Comparison of ENCODE assay signal across 29 cellular contexts in genomic region chr16:88606146-88606757, GRCh38. TPM values are rescaled to one million over a fixed set of nuclear protein-coding genes. Genes with fewer than 3 reads are reported as not detected.
"Had no signal": no experiment of that assay in that cellular context is flagged by ENCODE, and none has a peak within 500 bp of the region (broad histone marks: within the 10 kb centered on the region; RNA-seq: fewer than 3 reads in every experiment).

No MANE protein-coding gene starts in this region.

- H3K27me3 Mint-ChIP-seq: activated CD4-positive, alpha-beta T cell treated with anti-CD3 and anti-CD28 coated beads, Interleukin-2, amount 10 ng/mL, durations not matched to agents 7 days and 5 days; activated CD8-positive, alpha-beta memory T cell treated with anti-CD3 and anti-CD28 coated beads, Interleukin-2, amount 10 ng/mL, durations not matched to agents 7 days and 5 days; activated CD8-positive, alpha-beta T cell treated with anti-CD3 and anti-CD28 coated beads for 36 hours; activated naive CD8-positive, alpha-beta T cell treated with anti-CD3 and anti-CD28 coated beads, Interleukin-2, amount 50 U/mL, for 24 hours; dendritic cell treated with granulocyte-macrophage colony-stimulating factor and Interleukin-4, amounts not matched to agents 40 ng/mL and 50 ng/mL, for 4 days; naive thymus-derived CD4-positive, alpha-beta T cell; T-cell had no signal

- H3K9me3 ChIP-seq: left ventricle myocardium inferior, ovary, psoas muscle, right atrium auricular region, stomach, thoracic aorta had no signal

- ATAC-seq: activated CD8-positive, alpha-beta memory T cell treated with anti-CD3 and anti-CD28 coated beads, Interleukin-2, amount 10 ng/mL, durations not matched to agents 7 days and 5 days; activated CD8-positive, alpha-beta T cell treated with anti-CD3 and anti-CD28 coated beads for 36 hours; foreskin keratinocyte; naive thymus-derived CD4-positive, alpha-beta T cell; psoas muscle; T-cell had no signal

- H2AFZ ChIP-seq: hepatocyte had no signal

- H3K27me3 ChIP-seq: foreskin keratinocyte, hepatocyte, ovary, right atrium auricular region, stomach had no signal

- H3K4me1 ChIP-seq: foreskin keratinocyte, psoas muscle, right atrium auricular region had no signal

- H3K27ac Mint-ChIP-seq: activated CD4-positive, alpha-beta T cell treated with anti-CD3 and anti-CD28 coated beads, Interleukin-2, amount 10 ng/mL, durations not matched to agents 7 days and 5 days; activated CD8-positive, alpha-beta memory T cell treated with anti-CD3 and anti-CD28 coated beads, Interleukin-2, amount 10 ng/mL, durations not matched to agents 7 days and 5 days; activated CD8-positive, alpha-beta T cell treated with anti-CD3 and anti-CD28 coated beads for 36 hours; activated naive CD8-positive, alpha-beta T cell treated with anti-CD3 and anti-CD28 coated beads, Interleukin-2, amount 50 U/mL, for 24 hours; dendritic cell treated with granulocyte-macrophage colony-stimulating factor and Interleukin-4, amounts not matched to agents 40 ng/mL and 50 ng/mL, for 4 days; naive thymus-derived CD4-positive, alpha-beta T cell; T-cell; T-helper 2 cell treated with Interferon-gamma antibody and Interleukin-4, amounts not matched to agents 5 μg/mL and 100 μg/mL, for 36 hours had no signal

- DNase-seq: activated CD4-positive, alpha-beta T cell treated with anti-CD3 and anti-CD28 coated beads, Interleukin-2, amount 10 ng/mL, durations not matched to agents 7 days and 5 days; activated CD4-positive, CD25-positive, alpha-beta regulatory T cell treated with anti-CD3 and anti-CD28 coated beads, Interleukin-2, amount 50 U/mL, for 72 hours; activated CD8-positive, alpha-beta memory T cell treated with anti-CD3 and anti-CD28 coated beads, Interleukin-2, amount 10 ng/mL, durations not matched to agents 7 days and 5 days; activated CD8-positive, alpha-beta T cell treated with anti-CD3 and anti-CD28 coated beads for 36 hours; activated gamma-delta T cell; activated naive CD4-positive, alpha-beta T cell treated with anti-CD3 and anti-CD28 coated beads, Interleukin-2, amount 50 U/mL, for 16 hours; activated naive CD8-positive, alpha-beta T cell treated with anti-CD3 and anti-CD28 coated beads, Interleukin-2, amount 50 U/mL, for 24 hours; activated T-cell treated with anti-CD3 and anti-CD28 coated beads for 4 hours; effector CD4-positive, alpha-beta T cell; erythroblast; foreskin keratinocyte; kidney glomerular epithelial cell; left ventricle myocardium inferior; naive thymus-derived CD4-positive, alpha-beta T cell; ovary; psoas muscle; stimulated activated CD4-positive, alpha-beta T cell treated with anti-CD3 and anti-CD28 coated beads, Interleukin-12 subunit alpha, Interleukin-12 subunit beta, amount 100 ng/mL, for 4 hours; stimulated activated CD4-positive, alpha-beta T cell treated with anti-CD3 and anti-CD28 coated beads, Interleukin-4, amount 100 ng/mL, for 4 hours; stomach; T-cell; WERI-Rb-1 had no signal

- H3K27ac ChIP-seq: foreskin keratinocyte, hepatocyte, left ventricle myocardium inferior, ovary, psoas muscle, right atrium auricular region, stomach, thoracic aorta, WERI-Rb-1 had no signal

- H3K79me2 ChIP-seq: hepatocyte had no signal

- H3K36me3 ChIP-seq: ovary had no signal

- H3K9me3 Mint-ChIP-seq: activated CD4-positive, alpha-beta T cell treated with anti-CD3 and anti-CD28 coated beads, Interleukin-2, amount 10 ng/mL, durations not matched to agents 7 days and 5 days; activated CD8-positive, alpha-beta T cell treated with anti-CD3 and anti-CD28 coated beads for 36 hours; activated naive CD8-positive, alpha-beta T cell treated with anti-CD3 and anti-CD28 coated beads, Interleukin-2, amount 50 U/mL, for 24 hours; dendritic cell treated with granulocyte-macrophage colony-stimulating factor and Interleukin-4, amounts not matched to agents 40 ng/mL and 50 ng/mL, for 4 days; naive thymus-derived CD4-positive, alpha-beta T cell; T-cell; T-helper 2 cell treated with Interferon-gamma antibody and Interleukin-4, amounts not matched to agents 5 μg/mL and 100 μg/mL, for 36 hours had no signal

- H3K4me3 ChIP-seq: hepatocyte, left ventricle myocardium inferior, ovary, psoas muscle, right atrium auricular region, stomach, thoracic aorta had no signal

- H3K4me1 Mint-ChIP-seq: activated CD4-positive, alpha-beta T cell treated with anti-CD3 and anti-CD28 coated beads, Interleukin-2, amount 10 ng/mL, durations not matched to agents 7 days and 5 days; activated CD8-positive, alpha-beta memory T cell treated with anti-CD3 and anti-CD28 coated beads, Interleukin-2, amount 10 ng/mL, durations not matched to agents 7 days and 5 days; activated naive CD8-positive, alpha-beta T cell treated with anti-CD3 and anti-CD28 coated beads, Interleukin-2, amount 50 U/mL, for 24 hours had no signal

- H3K4me2 ChIP-seq: hepatocyte had no signal

- H3K4me3 Mint-ChIP-seq: activated CD4-positive, alpha-beta T cell treated with anti-CD3 and anti-CD28 coated beads, Interleukin-2, amount 10 ng/mL, durations not matched to agents 7 days and 5 days; activated CD8-positive, alpha-beta memory T cell treated with anti-CD3 and anti-CD28 coated beads, Interleukin-2, amount 10 ng/mL, durations not matched to agents 7 days and 5 days; activated CD8-positive, alpha-beta T cell treated with anti-CD3 and anti-CD28 coated beads for 36 hours; activated naive CD8-positive, alpha-beta T cell treated with anti-CD3 and anti-CD28 coated beads, Interleukin-2, amount 50 U/mL, for 24 hours; dendritic cell treated with granulocyte-macrophage colony-stimulating factor and Interleukin-4, amounts not matched to agents 40 ng/mL and 50 ng/mL, for 4 days; naive thymus-derived CD4-positive, alpha-beta T cell; T-cell; T-helper 2 cell treated with Interferon-gamma antibody and Interleukin-4, amounts not matched to agents 5 μg/mL and 100 μg/mL, for 36 hours had no signal

RNA-seq across cellular contexts. Expression of gene IL17C, which starts 32.1 kb away (rescaled TPM):
- total RNA-seq: foreskin keratinocyte, glomerular endothelial cell, hepatocyte, left ventricle myocardium inferior, lung microvascular endothelial cell, ovary, psoas muscle, right atrium auricular region, ureter had no signal
- polyA plus RNA-seq: foreskin keratinocyte; naive thymus-derived CD4-positive, alpha-beta T cell; ovary; psoas muscle had no signal
